1 cellular context compared by ENCODE assay signal in genomic region chr20:44187763-44188709, GRCh38.
TF ChIP-seq lines count a peak whose summit lies in the region.

No MANE protein-coding gene starts in this region.

TF ChIP-seq in SK-N-SH, 30 proteins besides CTCF, POLR2A, EP300 and RAD21:
- TF ChIP-seq FOSL2 (IDR thresholded peaks at IDR 0.05; ENCODE audit: borderline replicate concordance, low read depth) (no peak), FOXJ3 (CRISPR knock-in tag; IDR thresholded peaks at IDR 0.05) (no peak), ELF1 (IDR thresholded peaks at IDR 0.05) (no peak), GATA2 (CRISPR knock-in tag; IDR thresholded peaks at IDR 0.05) (no peak), MEF2A (IDR thresholded peaks at IDR 0.05; ENCODE audit: borderline replicate concordance, low read depth) (no peak), RXRA (IDR thresholded peaks at IDR 0.05; ENCODE audit: borderline replicate concordance, low read depth) (no peak), TEAD4 (IDR thresholded peaks at IDR 0.05; ENCODE audit: borderline replicate concordance, insufficient read depth) (no peak), USF2 (IDR thresholded peaks at IDR 0.05; ENCODE audit: borderline replicate concordance, low read depth, low read length) (no peak), MXI1 (IDR thresholded peaks at IDR 0.05; ENCODE audit: low read depth, low read length) (no peak), YY1 (IDR thresholded peaks at IDR 0.05; ENCODE audit: low read depth) (no peak), EZH2phosphoT487 (IDR thresholded peaks at IDR 0.05; ENCODE audit: borderline replicate concordance, low read depth) (no peak), POLR2AphosphoS5 (IDR thresholded peaks at IDR 0.05; ENCODE audit: low read depth, low read length) (no peak), GABPA (IDR thresholded peaks at IDR 0.05; ENCODE audit: low read depth) (no peak), RFX5 (IDR thresholded peaks at IDR 0.05; ENCODE audit: low read length) (no peak), RCOR1 (IDR thresholded peaks at IDR 0.05; ENCODE audit: low read length) (no peak), SIN3A (IDR thresholded peaks at IDR 0.05; ENCODE audit: borderline replicate concordance, low read depth, low read length) (no peak)
- TF ChIP-seq, protein P1, sequence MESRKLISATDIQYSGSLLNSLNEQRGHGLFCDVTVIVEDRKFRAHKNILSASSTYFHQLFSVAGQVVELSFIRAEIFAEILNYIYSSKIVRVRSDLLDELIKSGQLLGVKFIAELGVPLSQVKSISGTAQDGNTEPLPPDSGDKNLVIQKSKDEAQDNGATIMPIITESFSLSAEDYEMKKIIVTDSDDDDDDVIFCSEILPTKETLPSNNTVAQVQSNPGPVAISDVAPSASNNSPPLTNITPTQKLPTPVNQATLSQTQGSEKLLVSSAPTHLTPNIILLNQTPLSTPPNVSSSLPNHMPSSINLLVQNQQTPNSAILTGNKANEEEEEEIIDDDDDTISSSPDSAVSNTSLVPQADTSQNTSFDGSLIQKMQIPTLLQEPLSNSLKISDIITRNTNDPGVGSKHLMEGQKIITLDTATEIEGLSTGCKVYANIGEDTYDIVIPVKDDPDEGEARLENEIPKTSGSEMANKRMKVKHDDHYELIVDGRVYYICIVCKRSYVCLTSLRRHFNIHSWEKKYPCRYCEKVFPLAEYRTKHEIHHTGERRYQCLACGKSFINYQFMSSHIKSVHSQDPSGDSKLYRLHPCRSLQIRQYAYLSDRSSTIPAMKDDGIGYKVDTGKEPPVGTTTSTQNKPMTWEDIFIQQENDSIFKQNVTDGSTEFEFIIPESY (IDR thresholded peaks at IDR 0.05; ENCODE audit: borderline replicate concordance, low read depth), result no peak
- TF ChIP-seq, protein P2, sequence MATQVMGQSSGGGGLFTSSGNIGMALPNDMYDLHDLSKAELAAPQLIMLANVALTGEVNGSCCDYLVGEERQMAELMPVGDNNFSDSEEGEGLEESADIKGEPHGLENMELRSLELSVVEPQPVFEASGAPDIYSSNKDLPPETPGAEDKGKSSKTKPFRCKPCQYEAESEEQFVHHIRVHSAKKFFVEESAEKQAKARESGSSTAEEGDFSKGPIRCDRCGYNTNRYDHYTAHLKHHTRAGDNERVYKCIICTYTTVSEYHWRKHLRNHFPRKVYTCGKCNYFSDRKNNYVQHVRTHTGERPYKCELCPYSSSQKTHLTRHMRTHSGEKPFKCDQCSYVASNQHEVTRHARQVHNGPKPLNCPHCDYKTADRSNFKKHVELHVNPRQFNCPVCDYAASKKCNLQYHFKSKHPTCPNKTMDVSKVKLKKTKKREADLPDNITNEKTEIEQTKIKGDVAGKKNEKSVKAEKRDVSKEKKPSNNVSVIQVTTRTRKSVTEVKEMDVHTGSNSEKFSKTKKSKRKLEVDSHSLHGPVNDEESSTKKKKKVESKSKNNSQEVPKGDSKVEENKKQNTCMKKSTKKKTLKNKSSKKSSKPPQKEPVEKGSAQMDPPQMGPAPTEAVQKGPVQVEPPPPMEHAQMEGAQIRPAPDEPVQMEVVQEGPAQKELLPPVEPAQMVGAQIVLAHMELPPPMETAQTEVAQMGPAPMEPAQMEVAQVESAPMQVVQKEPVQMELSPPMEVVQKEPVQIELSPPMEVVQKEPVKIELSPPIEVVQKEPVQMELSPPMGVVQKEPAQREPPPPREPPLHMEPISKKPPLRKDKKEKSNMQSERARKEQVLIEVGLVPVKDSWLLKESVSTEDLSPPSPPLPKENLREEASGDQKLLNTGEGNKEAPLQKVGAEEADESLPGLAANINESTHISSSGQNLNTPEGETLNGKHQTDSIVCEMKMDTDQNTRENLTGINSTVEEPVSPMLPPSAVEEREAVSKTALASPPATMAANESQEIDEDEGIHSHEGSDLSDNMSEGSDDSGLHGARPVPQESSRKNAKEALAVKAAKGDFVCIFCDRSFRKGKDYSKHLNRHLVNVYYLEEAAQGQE (IDR thresholded peaks at IDR 0.05; ENCODE audit: low read depth, low read length), result no peak
TF ChIP-seq in SK-N-SH: peak in this region for 0.
